ENCODE assay signal across 4 cellular contexts in genomic region chr2:172060118-172060517, GRCh38. TPM values are rescaled to one million over a fixed set of nuclear protein-coding genes. Genes with fewer than 3 reads are reported as not detected.
"Had no signal": no experiment of that assay in that cellular context is flagged by ENCODE, and none has a peak within 500 bp of the region (broad histone marks: within the 10 kb centered on the region; RNA-seq: fewer than 3 reads in every experiment).

No MANE protein-coding gene starts in this region.

RNA-seq across cellular contexts. Expression of gene DLX1, which starts 25.2 kb away (rescaled TPM):
- total RNA-seq: GM23338, H1, H7, H9 had no signal
- polyA plus RNA-seq: GM23338 had no signal

RNA-seq across cellular contexts. Expression of gene DLX2, which starts 42.6 kb away (rescaled TPM):
- total RNA-seq: H7, H9 had no signal
- polyA plus RNA-seq: H1 had no signal
